8 cellular contexts compared by ENCODE assay signal in the genomic region with DNA sequence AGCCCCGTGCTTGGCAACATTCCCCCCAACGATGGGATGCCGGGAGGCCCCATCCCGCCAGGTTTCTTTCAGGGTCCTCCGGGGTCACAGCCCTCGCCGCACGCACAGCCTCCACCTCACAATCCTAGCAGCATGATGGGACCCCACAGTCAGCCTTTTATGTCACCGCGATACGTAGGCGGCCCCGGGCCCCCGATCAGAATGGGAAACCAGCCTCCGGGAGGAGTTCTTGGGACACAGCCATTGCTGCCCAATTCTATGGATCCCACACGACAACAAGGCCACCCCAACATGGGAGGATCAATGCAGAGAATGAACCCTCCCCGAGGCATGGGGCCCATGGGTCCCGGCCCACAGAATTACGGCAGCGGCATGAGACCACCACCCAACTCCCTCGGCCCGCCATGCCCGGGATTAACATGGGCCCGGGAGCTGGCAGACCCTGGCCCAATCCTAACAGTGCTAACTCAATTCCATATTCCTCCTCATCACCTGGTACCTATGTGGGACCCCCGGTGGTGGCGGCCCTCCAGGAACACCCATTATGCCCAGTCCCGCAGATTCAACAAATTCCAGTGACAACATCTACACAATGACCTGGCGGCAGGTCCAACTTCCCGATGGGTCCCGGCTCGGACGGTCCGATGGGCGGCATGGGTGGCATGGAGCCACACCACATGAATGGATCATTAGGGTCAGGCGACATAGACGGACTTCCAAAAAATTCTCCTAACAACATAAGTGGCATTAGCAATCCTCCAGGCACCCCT.
DNase-seq lines count a peak whose midpoint lies in the region; ATAC-seq and TF ChIP-seq lines count a peak whose summit lies in the region.
"Not testable (repeated sequence)": the region's sequence is repeated elsewhere in the genome, so short reads cannot be mapped to it uniquely, and the experiment has no call there.

No MANE protein-coding gene starts in this region.

- H3K36me3 ChIP-seq in BLaER1 treated with 17β-estradiol and CSF1 and Interleukin-3, amounts not matched to agents 10 nM and 100 nM; MG63; left ventricle myocardium inferior; mesodermal cell (ENCODE audit: control insufficient read depth, insufficient read depth, low read length); trophoblast cell (ENCODE audit: control insufficient read depth in 1 of 2, insufficient read depth in 2 of 2, low read length in 2 of 2); suprapubic skin: not testable (repeated sequence)

- H3K9me3 ChIP-seq in BLaER1 treated with 17β-estradiol and CSF1 and Interleukin-3, amounts not matched to agents 10 nM and 100 nM (replicated peaks in 1 of 11); MG63; left ventricle myocardium inferior (replicated peaks); mesodermal cell (ENCODE audit: control insufficient read depth, low read length); trophoblast cell (ENCODE audit: insufficient read depth, low read depth, low read length); suprapubic skin: not testable (repeated sequence)

- H2AK5ac ChIP-seq in trophoblast cell (ENCODE audit: low read length) = not testable (repeated sequence)

- H3K4me1 Mint-ChIP-seq in activated T-cell treated with anti-CD3 and anti-CD28 coated beads, Interleukin-2, amount 50 U/mL, for 4 hours (ENCODE audit: low read depth); central memory CD8-positive, alpha-beta T cell: not testable (repeated sequence)

- H3K4me3 ChIP-seq in BLaER1 treated with 17β-estradiol and CSF1 and Interleukin-3, amounts not matched to agents 10 nM and 100 nM = peak overlapping the region in 2 of 10 experiments; percentile 58 to 71; a peak in 3 of 20 replicates
- H3K4me3 ChIP-seq in MG63 (peak overlapping the region; percentile 40; the same call in 1 of the 2 replicates), left ventricle myocardium inferior (peak overlapping the region; percentile 68), mesodermal cell (ENCODE audit: extremely low read depth, insufficient read depth, low read length, poor library complexity, severe bottlenecking) (peak overlapping the region; percentile 37), suprapubic skin (peak overlapping the region; percentile 52)
- H3K4me3 ChIP-seq in trophoblast cell (ENCODE audit: low read depth, low read length) = not testable (repeated sequence)

- ATAC-seq in activated T-cell treated with anti-CD3 and anti-CD28 coated beads, Interleukin-2, amount 50 U/mL, for 4 hours; central memory CD8-positive, alpha-beta T cell (replicated peaks; ENCODE audit: extremely low read depth, poor library complexity, severe bottlenecking): not testable (repeated sequence)

- not testable (repeated sequence) for H4K91ac ChIP-seq in trophoblast cell (ENCODE audit: low read depth, low read length)

- H3K27me3 ChIP-seq in BLaER1 treated with 17β-estradiol and CSF1 and Interleukin-3, amounts not matched to agents 10 nM and 100 nM = peaks cover 16 to 34% (median 32%) of the 10 kb centered on the region in 11 experiments
- not testable (repeated sequence) for H3K27me3 ChIP-seq in MG63
- peaks cover 30% of the 10 kb centered on the region for H3K27me3 ChIP-seq in left ventricle myocardium inferior (ENCODE audit: low read depth)
- H3K27me3 ChIP-seq in trophoblast cell (ENCODE audit: insufficient read depth, low read length) = peaks cover 12% of the 10 kb centered on the region
- H3K27me3 ChIP-seq in suprapubic skin = peaks cover 21% of the 10 kb centered on the region

- not testable (repeated sequence) for H3K23ac ChIP-seq in trophoblast cell (ENCODE audit: low read length)

- H4K8ac ChIP-seq in trophoblast cell (ENCODE audit: low read depth, low read length) = not testable (repeated sequence)

- not testable (repeated sequence) for H3K79me2 ChIP-seq in trophoblast cell (ENCODE audit: control insufficient read depth, insufficient read depth, low read length, poor library complexity)

- not testable (repeated sequence) for DNase-seq in MG63; activated T-cell treated with anti-CD3 and anti-CD28 coated beads, Interleukin-2, amount 50 U/mL, for 4 hours; central memory CD8-positive, alpha-beta T cell (ENCODE audit: low spot score in 2 of 2); left ventricle myocardium inferior; trophoblast cell; suprapubic skin (ENCODE audit: low spot score in 2 of 2)

- TF ChIP-seq EP300 in suprapubic skin (IDR thresholded peaks at IDR 0.05) = not testable (repeated sequence)

- not testable (repeated sequence) for H3K36me3 Mint-ChIP-seq in activated T-cell treated with anti-CD3 and anti-CD28 coated beads, Interleukin-2, amount 50 U/mL, for 4 hours (ENCODE audit: insufficient read depth); central memory CD8-positive, alpha-beta T cell (ENCODE audit: insufficient read depth)

- H2AFZ ChIP-seq in trophoblast cell (ENCODE audit: insufficient read depth, low read length, poor library complexity) = not testable (repeated sequence)

- H3K4ac ChIP-seq in trophoblast cell (ENCODE audit: low read depth, low read length) = not testable (repeated sequence)

- H3K27me3 Mint-ChIP-seq in activated T-cell treated with anti-CD3 and anti-CD28 coated beads, Interleukin-2, amount 50 U/mL, for 4 hours (ENCODE audit: low read depth) = peaks cover 52% of the 10 kb centered on the region
- peaks cover 53% of the 10 kb centered on the region for H3K27me3 Mint-ChIP-seq in central memory CD8-positive, alpha-beta T cell

- not testable (repeated sequence) for H3K18ac ChIP-seq in trophoblast cell (ENCODE audit: low read length)

- not testable (repeated sequence) for H3K14ac ChIP-seq in trophoblast cell (ENCODE audit: low read length)

- not testable (repeated sequence) for TF ChIP-seq CTCF in left ventricle myocardium inferior (IDR thresholded peaks at IDR 0.05; ENCODE audit: borderline replicate concordance); suprapubic skin (IDR thresholded peaks at IDR 0.05)

- H3K4me2 ChIP-seq in BLaER1 treated with 17β-estradiol and CSF1 and Interleukin-3, amounts not matched to agents 10 nM and 100 nM = peak overlapping the region in 7 of 11 experiments; percentile 65 to 81 (median 71); a peak in 12 of 22 replicates
- H3K4me2 ChIP-seq in trophoblast cell (ENCODE audit: low read length) = peak overlapping the region; percentile 84

- TF ChIP-seq POLR2A in suprapubic skin (IDR thresholded peaks at IDR 0.05) = not testable (repeated sequence)

- not testable (repeated sequence) for H3K9ac ChIP-seq in BLaER1 treated with 17β-estradiol and CSF1 and Interleukin-3, amounts not matched to agents 10 nM and 100 nM; trophoblast cell (ENCODE audit: low read length)

- not testable (repeated sequence) for H4K20me1 ChIP-seq in BLaER1 treated with 17β-estradiol and CSF1 and Interleukin-3, amounts not matched to agents 10 nM and 100 nM

- H3K79me1 ChIP-seq in trophoblast cell (ENCODE audit: low read length) = not testable (repeated sequence)

- 74 to 85% methylated on average over 19 to 25 of the region's 36 CpGs for WGBS in mesodermal cell (ENCODE audit: insufficient coverage in 2 of 2), 2 experiments
- WGBS in trophoblast cell (ENCODE audit: extremely low coverage, insufficient coverage, insufficient read length) = no CpG with 5 or more reads among the region's 36 CpGs
- 31% methylated on average over 22 of the region's 36 CpGs for WGBS in suprapubic skin

- peak overlapping the region; percentile 49 for H3K4me3 Mint-ChIP-seq in activated T-cell treated with anti-CD3 and anti-CD28 coated beads, Interleukin-2, amount 50 U/mL, for 4 hours
- peak overlapping the region; percentile 36 for H3K4me3 Mint-ChIP-seq in central memory CD8-positive, alpha-beta T cell

- intact Hi-C loops in left ventricle myocardium inferior (cut with micrococcal nuclease) = not testable (repeated sequence)

- not testable (repeated sequence) for H2BK120ac ChIP-seq in trophoblast cell (ENCODE audit: insufficient read depth, low read length, poor library complexity)

- not testable (repeated sequence) for H2BK12ac ChIP-seq in trophoblast cell (ENCODE audit: low read length)

- not testable (repeated sequence) for H3K9me3 Mint-ChIP-seq in activated T-cell treated with anti-CD3 and anti-CD28 coated beads, Interleukin-2, amount 50 U/mL, for 4 hours; central memory CD8-positive, alpha-beta T cell

- not testable (repeated sequence) for H3K27ac Mint-ChIP-seq in central memory CD8-positive, alpha-beta T cell (ENCODE audit: low read depth)

- not testable (repeated sequence) for H2BK5ac ChIP-seq in trophoblast cell (ENCODE audit: low read depth, low read length, poor library complexity)

- not testable (repeated sequence) for H4K12ac ChIP-seq in trophoblast cell (ENCODE audit: low read depth, low read length)

- H3K4me1 ChIP-seq in BLaER1 treated with 17β-estradiol and CSF1 and Interleukin-3, amounts not matched to agents 10 nM and 100 nM; mesodermal cell (ENCODE audit: control insufficient read depth, insufficient read depth, low read length, poor library complexity, severe bottlenecking); trophoblast cell (ENCODE audit: control insufficient read depth in 1 of 2, insufficient read depth in 2 of 2, low read length in 2 of 2); suprapubic skin: not testable (repeated sequence)
- H3K4me1 ChIP-seq in left ventricle myocardium inferior = peaks cover 16% of the 10 kb centered on the region

- H3K27ac ChIP-seq in BLaER1 treated with 17β-estradiol and CSF1 and Interleukin-3, amounts not matched to agents 10 nM and 100 nM; left ventricle myocardium inferior (replicated peaks); mesodermal cell (ENCODE audit: low read depth, low read length, severe bottlenecking); trophoblast cell (ENCODE audit: low read depth, low read length); suprapubic skin: not testable (repeated sequence)
